ENCODE assay signal across 17 cellular contexts in the genomic region with DNA sequence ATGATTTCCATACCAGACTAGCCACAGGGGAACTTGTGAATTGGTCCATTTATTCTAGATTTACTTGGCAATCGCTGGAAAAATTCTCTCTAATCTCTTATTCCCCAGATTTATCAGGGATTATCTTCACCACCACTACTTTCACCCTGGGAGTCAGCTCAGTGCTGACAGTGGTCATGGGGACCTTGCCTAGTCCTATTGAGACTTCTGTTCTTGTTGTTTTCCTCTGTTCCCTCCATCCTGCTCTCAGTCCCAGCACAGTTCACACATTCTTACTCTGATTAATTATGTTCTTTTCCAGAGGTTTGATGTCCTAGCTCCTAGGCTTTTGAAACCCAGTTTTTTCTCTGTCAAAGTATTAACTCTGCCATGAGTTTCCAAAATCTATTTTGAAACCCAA.
DNase-seq lines count a peak whose midpoint lies in the region; ATAC-seq and TF ChIP-seq lines count a peak whose summit lies in the region.
"Had no signal": no experiment of that assay in that cellular context is flagged by ENCODE, and none has a peak within 500 bp of the region (broad histone marks: within the 10 kb centered on the region; RNA-seq: fewer than 3 reads in every experiment).

No MANE protein-coding gene starts in this region.

- no peaks in the 10 kb centered on the region for H3K4me1 ChIP-seq in right atrium auricular region

- H3K4me3 Mint-ChIP-seq in brain (no peak overlapping the region), glutamatergic neuron (ENCODE audit: unreplicated experiment) (no peak overlapping the region)
- H3K4me3 Mint-ChIP-seq: CD4-positive, alpha-beta memory T cell had no signal

- H3K36me3 Mint-ChIP-seq in brain (no peaks in the 10 kb centered on the region), glutamatergic neuron (ENCODE audit: unreplicated experiment) (no peaks in the 10 kb centered on the region)
- H3K36me3 Mint-ChIP-seq: CD4-positive, alpha-beta memory T cell had no signal

- H3K27ac Mint-ChIP-seq in brain (peak overlapping the region in 3 of 5 experiments; percentile 2 to 42 (median 25)), glutamatergic neuron (ENCODE audit: unreplicated experiment) (peak overlapping the region; percentile 7)
- H3K27ac Mint-ChIP-seq: CD4-positive, alpha-beta memory T cell had no signal

- H3K9me3 Mint-ChIP-seq in brain (no peaks in the 10 kb centered on the region), glutamatergic neuron (ENCODE audit: unreplicated experiment) (no peaks in the 10 kb centered on the region)

- intact Hi-C loops in left ventricle myocardium superior (cut with micrococcal nuclease): no loop called here

- no peaks in the 10 kb centered on the region for H3K27me3 ChIP-seq in right atrium auricular region

- H3K36me3 ChIP-seq in right atrium auricular region: no peaks in the 10 kb centered on the region

- no peak overlapping the region for H3K4me3 ChIP-seq in right atrium auricular region

- H3K27me3 Mint-ChIP-seq in brain: peaks cover 4% of the 10 kb centered on the region
- peaks cover 2% of the 10 kb centered on the region for H3K27me3 Mint-ChIP-seq in glutamatergic neuron (ENCODE audit: unreplicated experiment)
- H3K27me3 Mint-ChIP-seq: CD4-positive, alpha-beta memory T cell had no signal

- DNase-seq in left ventricle myocardium superior: no peak
- no peak for DNase-seq in right atrium auricular region (ENCODE audit: low spot score)
- DNase-seq in glutamatergic neuron: no peak
- no peak for DNase-seq in NCI-H2107 (lab: John Stamatoyannopoulos, UW)
- no peak for DNase-seq in activated T-cell treated with anti-CD3 and anti-CD28 coated beads for 4 hours
- DNase-seq in HCEC 1CT: no peak
- DNase-seq: C1 segment of cervical spinal cord; Calu3; CD4-positive, alpha-beta memory T cell; COR-L47; DMS53; DMS79 treated with DMSO at 0.1 percent for 48 hours; GF-D8; GOT3; H7 had no signal

- TF ChIP-seq CTCF in right atrium auricular region (IDR thresholded peaks at IDR 0.05): no peak
- TF ChIP-seq CTCF in brain (conservative IDR thresholded peaks at IDR 0.05): no peak
- no peak for TF ChIP-seq CTCF in glutamatergic neuron (IDR thresholded peaks at IDR 0.05; ENCODE audit: partially characterized antibody, unreplicated experiment)

- no peak overlapping the region for H3K27ac ChIP-seq in right atrium auricular region

- H3K4me1 Mint-ChIP-seq in brain (peaks cover 3% of the 10 kb centered on the region), glutamatergic neuron (ENCODE audit: low read depth, unreplicated experiment) (peaks cover 14% of the 10 kb centered on the region)
- H3K4me1 Mint-ChIP-seq: CD4-positive, alpha-beta memory T cell had no signal

- no peaks in the 10 kb centered on the region for H3K9me3 ChIP-seq in right atrium auricular region

- peak; percentile 47 for ATAC-seq in left ventricle myocardium superior
- ATAC-seq: HCT116 had no signal
